Comparison of ENCODE assay signal across 8 cellular contexts in the genomic region with DNA sequence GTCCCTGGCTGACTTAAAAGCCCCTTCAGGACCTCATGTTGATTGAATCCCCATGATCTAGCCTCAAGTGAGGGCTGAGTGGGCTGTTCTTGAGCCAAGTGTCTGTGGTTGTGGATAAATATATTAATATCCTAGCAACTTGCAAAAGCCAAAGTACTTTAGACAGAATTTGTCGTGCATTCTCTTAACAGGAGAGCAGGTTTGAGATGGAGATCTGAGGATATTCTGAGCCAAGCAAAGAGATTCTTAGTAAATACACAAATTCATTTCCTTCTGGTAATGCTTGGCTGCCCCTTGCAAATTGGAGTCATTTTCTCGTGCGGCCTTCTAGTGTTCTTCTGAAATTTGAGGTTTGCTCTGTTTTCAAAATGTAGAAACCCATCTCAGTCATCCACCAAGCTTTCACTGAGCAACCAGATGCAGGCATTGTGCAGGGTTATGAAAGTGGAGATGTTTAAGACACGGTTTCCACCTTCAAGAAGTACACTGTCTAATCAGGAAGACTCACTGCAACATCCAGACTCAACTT.
DNase-seq lines count a peak whose midpoint lies in the region; ATAC-seq and TF ChIP-seq lines count a peak whose summit lies in the region.

No MANE protein-coding gene starts in this region.

- POLR2A ChIA-PET in activated B cell treated with CpG ODN at 0.5 μM for 24 hours (lab: Charles Lee), result interaction anchor here (0.6 to 2.6 kb wide), 5 partner anchors 11 to 244 kb away, joined by 3 to 10 read pairs (median 4); no protein-coding TSS in a partner anchor

- H3K27me3 Mint-ChIP-seq in activated CD4-positive, alpha-beta T cell treated with anti-CD3 and anti-CD28 coated beads, Interleukin-2, amount 10 ng/mL, durations not matched to agents 24 days and 14 days, result no peaks in the 10 kb centered on the region
- no peaks in the 10 kb centered on the region for H3K27me3 Mint-ChIP-seq in activated B cell treated with CpG ODN at 0.5 μM for 24 hours

- peaks cover 6% of the 10 kb centered on the region for H3K9me3 Mint-ChIP-seq in activated CD4-positive, alpha-beta T cell treated with anti-CD3 and anti-CD28 coated beads, Interleukin-2, amount 10 ng/mL, durations not matched to agents 24 days and 14 days
- H3K9me3 Mint-ChIP-seq in activated B cell treated with CpG ODN at 0.5 μM for 24 hours, result no peaks in the 10 kb centered on the region

- intact Hi-C loops in activated CD4-positive, alpha-beta T cell treated with anti-CD3 and anti-CD28 coated beads, Interleukin-2, amount 10 ng/mL, durations not matched to agents 24 days and 14 days (cut with micrococcal nuclease), result loop anchor here (1.0 to 5.0 kb wide), 7 partner anchors 14 to 242 kb away; a partner anchor contains a TSS
- intact Hi-C loops in activated B cell treated with CpG ODN at 0.5 μM for 24 hours (cut with micrococcal nuclease), result no loop called here

- peaks cover 35% of the 10 kb centered on the region for H3K4me1 Mint-ChIP-seq in activated CD4-positive, alpha-beta T cell treated with anti-CD3 and anti-CD28 coated beads, Interleukin-2, amount 10 ng/mL, durations not matched to agents 24 days and 14 days
- peaks cover 20% of the 10 kb centered on the region for H3K4me1 Mint-ChIP-seq in activated B cell treated with CpG ODN at 0.5 μM for 24 hours

- ATAC-seq in HG02938 (IDR thresholded peaks at IDR 0.05; ENCODE audit: unreplicated experiment), result peak; percentile 96
- ATAC-seq in activated B cell treated with CpG ODN at 0.5 μM for 24 hours (ENCODE audit: low read depth), result peak; percentile 71

- peak overlapping the region; percentile 75 for H3K4me3 Mint-ChIP-seq in activated CD4-positive, alpha-beta T cell treated with anti-CD3 and anti-CD28 coated beads, Interleukin-2, amount 10 ng/mL, durations not matched to agents 24 days and 14 days
- H3K4me3 Mint-ChIP-seq in activated B cell treated with CpG ODN at 0.5 μM for 24 hours, result peak overlapping the region; percentile 52

- DNase-seq in activated CD4-positive, alpha-beta T cell treated with anti-CD3 and anti-CD28 coated beads, Interleukin-2, amount 10 ng/mL, durations not matched to agents 24 days and 14 days, result no peak
- no peak for DNase-seq in activated CD4-positive, alpha-beta T cell treated with anti-CD3 and anti-CD28 coated beads, Interleukin-2, amount 50 U/mL, for 48 hours
- DNase-seq in activated B cell treated with CpG ODN at 0.5 μM for 24 hours, result no peak
- DNase-seq in stromal cell of bone marrow (ENCODE audit: low read depth), result peak; percentile 67
- no peak for DNase-seq in central memory CD4-positive, alpha-beta T cell
- no peak for DNase-seq in iPS-NIHi7 (ENCODE audit: extremely low spot score)
- no peak for DNase-seq in DMS 273 treated with DMSO at 0.1 percent for 48 hours (lab: John Stamatoyannopoulos, UW)

- TF ChIP-seq CTCF in activated B cell treated with CpG ODN at 0.5 μM for 24 hours (IDR thresholded peaks at IDR 0.05), result no peak

- H3K36me3 Mint-ChIP-seq in activated CD4-positive, alpha-beta T cell treated with anti-CD3 and anti-CD28 coated beads, Interleukin-2, amount 10 ng/mL, durations not matched to agents 24 days and 14 days (ENCODE audit: low read depth), result peaks cover 12% of the 10 kb centered on the region
- peaks cover 2% of the 10 kb centered on the region for H3K36me3 Mint-ChIP-seq in activated B cell treated with CpG ODN at 0.5 μM for 24 hours (ENCODE audit: low read depth)

- H3K27ac Mint-ChIP-seq in activated CD4-positive, alpha-beta T cell treated with anti-CD3 and anti-CD28 coated beads, Interleukin-2, amount 10 ng/mL, durations not matched to agents 24 days and 14 days, result no peak overlapping the region
- H3K27ac Mint-ChIP-seq in activated B cell treated with CpG ODN at 0.5 μM for 24 hours, result peak overlapping the region; percentile 93

- CTCF ChIA-PET in activated B cell treated with CpG ODN at 0.5 μM for 24 hours (lab: Charles Lee), result interaction anchor here (1.9 kb wide), 1 partner anchor 16 kb away, joined by 5 read pairs; no protein-coding TSS in a partner anchor
